In genomic region chr12:28563926-28564325, GRCh38 we compare ENCODE assay signal across 20 cellular contexts.
DNase-seq lines count a peak whose midpoint lies in the region; ATAC-seq, FAIRE-seq and TF ChIP-seq lines count a peak whose summit lies in the region.
"Had no signal": no experiment of that assay in that cellular context is flagged by ENCODE, and none has a peak within 500 bp of the region (broad histone marks: within the 10 kb centered on the region; RNA-seq: fewer than 3 reads in every experiment).

No MANE protein-coding gene starts in this region.

- no peak for TF ChIP-seq CTCF in astrocyte (IDR thresholded peaks at IDR 0.05; ENCODE audit: insufficient read depth, low read depth, low read length)
- TF ChIP-seq CTCF in gastroesophageal sphincter (IDR thresholded peaks at IDR 0.05), result no peak
- no peak for TF ChIP-seq CTCF in thyroid gland (IDR thresholded peaks at IDR 0.05)

- H3K4me1 Mint-ChIP-seq in astrocyte (ENCODE audit: low read depth, unreplicated experiment), result no peaks in the 10 kb centered on the region
- H3K4me1 Mint-ChIP-seq: central memory CD8-positive, alpha-beta T cell; H9 had no signal

- no peaks in the 10 kb centered on the region for H3K27me3 Mint-ChIP-seq in astrocyte (ENCODE audit: low read depth, unreplicated experiment)
- H3K27me3 Mint-ChIP-seq: central memory CD8-positive, alpha-beta T cell had no signal

- H3K27ac ChIP-seq in GM23248 (peak overlapping the region; percentile 67), astrocyte (ENCODE audit: low read depth, low read length) (no peak overlapping the region), gastroesophageal sphincter (no peak overlapping the region), thyroid gland (peak overlapping the region in 1 of 3 donors; percentile 19)
- H3K27ac ChIP-seq: gastrocnemius medialis had no signal

- H2AFZ ChIP-seq in GM23248 (no peak overlapping the region), astrocyte (ENCODE audit: low read depth, low read length) (no peak overlapping the region)

- intact Hi-C loops in thyroid gland (cut with DNase I), result no loop called here

- H3K9me3 ChIP-seq in GM23248 (ENCODE audit: low read depth) (no peaks in the 10 kb centered on the region), astrocyte (ENCODE audit: insufficient read depth, low read depth, low read length) (no peaks in the 10 kb centered on the region), gastroesophageal sphincter (no peaks in the 10 kb centered on the region), thyroid gland (no peaks in the 10 kb centered on the region)
- H3K9me3 ChIP-seq: gastrocnemius medialis, stomach had no signal

- H3K27me3 ChIP-seq in GM23248 (replicated peaks; ENCODE audit: insufficient read depth), result no peaks in the 10 kb centered on the region
- H3K27me3 ChIP-seq in astrocyte (ENCODE audit: insufficient read depth, low read length), result no peaks in the 10 kb centered on the region
- no peaks in the 10 kb centered on the region for H3K27me3 ChIP-seq in gastroesophageal sphincter
- H3K27me3 ChIP-seq in thyroid gland, result no peaks in the 10 kb centered on the region
- H3K27me3 ChIP-seq: gastrocnemius medialis, stomach had no signal

- no peak overlapping the region for H3K27ac Mint-ChIP-seq in astrocyte (ENCODE audit: unreplicated experiment)
- H3K27ac Mint-ChIP-seq: H9 had no signal

- no peaks in the 10 kb centered on the region for H3K9me3 Mint-ChIP-seq in astrocyte (ENCODE audit: unreplicated experiment)
- H3K9me3 Mint-ChIP-seq: central memory CD8-positive, alpha-beta T cell had no signal

- no peak for TF ChIP-seq EP300 in gastroesophageal sphincter (IDR thresholded peaks at IDR 0.05)

- no peaks in the 10 kb centered on the region for H4K20me1 ChIP-seq in GM23248 (ENCODE audit: insufficient read depth)
- no peaks in the 10 kb centered on the region for H4K20me1 ChIP-seq in astrocyte (ENCODE audit: insufficient read depth, low read length)

- no peaks in the 10 kb centered on the region for H3K9me2 ChIP-seq in GM23248 (ENCODE audit: insufficient read depth)

- H3K4me3 ChIP-seq in GM23248, result 0 out of 2 replicates have a peak overlapping the region, but pooled peaks have one; percentile 2
- no peak overlapping the region for H3K4me3 ChIP-seq in astrocyte (ENCODE audit: insufficient read depth, low read depth, low read length)
- no peak overlapping the region for H3K4me3 ChIP-seq in gastroesophageal sphincter
- no peak overlapping the region for H3K4me3 ChIP-seq in thyroid gland (replicated peaks in 1 of 3)
- H3K4me3 ChIP-seq: gastrocnemius medialis, stomach had no signal

- H3K79me2 ChIP-seq in GM23248 (ENCODE audit: insufficient read depth) (no peaks in the 10 kb centered on the region), astrocyte (ENCODE audit: insufficient read depth, low read length) (no peaks in the 10 kb centered on the region)

- no peak for FAIRE-seq in astrocyte (lab: Jason Lieb, UNC)

- ATAC-seq in gastroesophageal sphincter (peak; percentile 57), HG02623 (IDR thresholded peaks at IDR 0.05; ENCODE audit: unreplicated experiment) (no peak)
- ATAC-seq: gastrocnemius medialis, left colon had no signal

- H3F3A ChIP-seq in GM23248 (ENCODE audit: insufficient read depth), result peaks cover 26% of the 10 kb centered on the region

- H3K4me3 Mint-ChIP-seq in astrocyte (ENCODE audit: unreplicated experiment), result no peak overlapping the region
- H3K4me3 Mint-ChIP-seq: central memory CD8-positive, alpha-beta T cell; H9 had no signal

- TF ChIP-seq POLR2A in gastroesophageal sphincter (IDR thresholded peaks at IDR 0.05) (no peak), thyroid gland (IDR thresholded peaks at IDR 0.05) (no peak)

- H3K4me2 ChIP-seq in GM23248 (ENCODE audit: unreplicated experiment) (peak overlapping the region; percentile 82), astrocyte (ENCODE audit: low read length) (no peak overlapping the region)

- 1 to 3% methylated on average over 2 of the region's 2 CpGs for WGBS in GM23248 (ENCODE audit: low coverage in 1 of 2, low lambda C conversion rate in 2 of 2, missing lambda C conversion rate in 2 of 2), 2 experiments
- WGBS in gastroesophageal sphincter (ENCODE audit: low coverage in 1 of 2), 2 donors, result 47 to 60% methylated on average over 2 of the region's 2 CpGs
- WGBS in thyroid gland, 2 donors, result 84 to 87% methylated on average over 2 of the region's 2 CpGs

- H3K9ac ChIP-seq in GM23248, result 0 out of 2 replicates have a peak overlapping the region, but pooled peaks have one; percentile 11
- no peak overlapping the region for H3K9ac ChIP-seq in astrocyte (ENCODE audit: low read length)

- in situ Hi-C loops in GM23248 (cut with MboI), result no loop called here

- H3K36me3 ChIP-seq in GM23248 (ENCODE audit: low read depth), result no peaks in the 10 kb centered on the region
- H3K36me3 ChIP-seq in astrocyte (ENCODE audit: insufficient read depth, low read length), result no peaks in the 10 kb centered on the region
- H3K36me3 ChIP-seq in gastroesophageal sphincter, result no peaks in the 10 kb centered on the region
- H3K36me3 ChIP-seq in thyroid gland, result no peaks in the 10 kb centered on the region
- H3K36me3 ChIP-seq: gastrocnemius medialis, stomach had no signal

- H3K4me1 ChIP-seq in GM23248 (ENCODE audit: insufficient read depth) (peaks cover 33% of the 10 kb centered on the region), astrocyte (ENCODE audit: insufficient read depth, low read length) (peaks cover 4% of the 10 kb centered on the region), gastroesophageal sphincter (peaks cover 0 to 15% (median 0%) of the 10 kb centered on the region in 3 donors), thyroid gland (no peaks in the 10 kb centered on the region)
- H3K4me1 ChIP-seq: gastrocnemius medialis had no signal

- DNase-seq in AG08395 (ENCODE audit: low spot score) (peak; percentile 63), GM23248 (peak; percentile 90), astrocyte (ENCODE audit: low read depth) (peak; percentile 25), germinal center (ENCODE audit: low spot score) (no peak), thyroid gland (no peak), NCI-H748 (lab: John Stamatoyannopoulos, UW; ENCODE audit: unreplicated experiment) (no peak)
- DNase-seq: activated CD4-positive, CD25-positive, alpha-beta regulatory T cell; activated CD8-positive, alpha-beta memory T cell treated with anti-CD3 and anti-CD28 coated beads for 24 hours; AML-193; effector memory CD4-positive, alpha-beta T cell; gastrocnemius medialis; H9; left colon; NCI-H1930; NCI-H510A; SIG-M5; stomach had no signal

- H3K36me3 Mint-ChIP-seq in astrocyte (ENCODE audit: low read depth, unreplicated experiment), result no peaks in the 10 kb centered on the region

Comparison
In these comparisons a context has a peak if more than half of its experiments do, and no peak if none do; other contexts are left out.
1. DNase-seq: peak in AG08395 (single experiment), GM23248 (single experiment) and astrocyte (single experiment); none in germinal center (single experiment), thyroid gland (0 of 2) and NCI-H748 (single experiment).